In genomic region chr6:156418253-156418652, GRCh38 we compare ENCODE assay signal across 30 cellular contexts.
"Had no signal": no experiment of that assay in that cellular context is flagged by ENCODE, and none has a peak within 500 bp of the region (broad histone marks: within the 10 kb centered on the region; RNA-seq: fewer than 3 reads in every experiment).

No MANE protein-coding gene starts in this region.

- H3K4me3 ChIP-seq: ascending aorta, breast epithelium, cardiac muscle cell, colonic mucosa had no signal

- ATAC-seq: activated naive CD4-positive, alpha-beta T cell treated with anti-CD3 and anti-CD28 coated beads, Interleukin-2, amount 50 U/mL, for 72 hours; activated T-cell treated with anti-CD3 and anti-CD28 coated beads, Interleukin-2, amount 50 U/mL, for 72 hours; esophagus mucosa; T-helper 17 cell; WTC11 had no signal

- H3K27ac ChIP-seq: ascending aorta, breast epithelium, cardiac muscle cell, colonic mucosa had no signal

- DNase-seq: activated CD4-positive, alpha-beta memory T cell treated with anti-CD3 and anti-CD28 coated beads, Interleukin-2, amount 10 ng/mL, durations not matched to agents 7 days and 5 days; activated CD4-positive, alpha-beta T cell treated with anti-CD3 and anti-CD28 coated beads for 1 hour; activated CD4-positive, alpha-beta T cell treated with anti-CD3 and anti-CD28 coated beads for 4 hours; activated CD4-positive, alpha-beta T cell treated with anti-CD3 and anti-CD28 coated beads, Interleukin-2, amount 10 ng/mL, durations not matched to agents 7 days and 5 days; activated CD4-positive, alpha-beta T cell treated with anti-CD3 and anti-CD28 coated beads, Interleukin-2, amount 50 U/mL, for 4 hours; activated CD8-positive, alpha-beta memory T cell treated with anti-CD3 and anti-CD28 coated beads, Interleukin-2, amount 50 U/mL, for 48 hours; activated gamma-delta T cell; activated naive CD4-positive, alpha-beta T cell; activated naive CD4-positive, alpha-beta T cell treated with anti-CD3 and anti-CD28 coated beads, Interleukin-2, amount 10 ng/mL, durations not matched to agents 7 days and 5 days; activated naive CD8-positive, alpha-beta T cell treated with anti-CD3 and anti-CD28 coated beads, Interleukin-2, amount 10 ng/mL, durations not matched to agents 7 days and 5 days; activated T-cell treated with anti-CD3 and anti-CD28 coated beads for 4 hours; activated T-cell treated with anti-CD3 and anti-CD28 coated beads, Interleukin-2, amount 50 U/mL, for 24 hours; activated T-cell treated with anti-CD3 and anti-CD28 coated beads, Interleukin-2, amount 50 U/mL, for 72 hours; central memory CD4-positive, alpha-beta T cell; cerebellar nuclear complex; colonic mucosa; effector CD8-positive, alpha-beta T cell; foreskin fibroblast; head of caudate nucleus; T-helper 1 cell; T-helper 17 cell; T1000 had no signal

- H3K9me3 ChIP-seq: colonic mucosa had no signal

- H3K36me3 ChIP-seq: ascending aorta, breast epithelium, cardiac muscle cell, colonic mucosa had no signal

- H3K27me3 ChIP-seq: ascending aorta, breast epithelium, cardiac muscle cell, colonic mucosa had no signal

- FAIRE-seq: endometrium, frontal cortex had no signal

- H3K4me1 ChIP-seq: ascending aorta, breast epithelium, colonic mucosa had no signal
